In genomic region chr9:113963017-113963620, GRCh38 we compare ENCODE assay signal across 8 cellular contexts.
A peak's percentile ranks its signal among the peaks of the same experiment; 100 is the strongest.
DNase-seq lines count a peak whose midpoint lies in the region; ATAC-seq, FAIRE-seq and TF ChIP-seq lines count a peak whose summit lies in the region.
"Had no signal": no experiment of that assay in that cellular context is flagged by ENCODE, and none has a peak within 500 bp of the region (broad histone marks: within the 10 kb centered on the region; RNA-seq: fewer than 3 reads in every experiment).

No MANE protein-coding gene starts in this region.

- H2AFZ ChIP-seq in endothelial cell of umbilical vein (ENCODE audit: low read depth, low read length) = no peak overlapping the region

- no peak overlapping the region for H3K4me3 ChIP-seq in endothelial cell of umbilical vein (replicated peaks in 1 of 3; ENCODE audit: insufficient read depth in 1 of 3, low read depth in 1 of 3, low read length in 3 of 3)

- H3K27ac ChIP-seq in endothelial cell of umbilical vein (ENCODE audit: insufficient read depth, low read depth, low read length) = no peak overlapping the region
- H3K27ac ChIP-seq: neutrophil had no signal

- no peaks in the 10 kb centered on the region for H4K20me1 ChIP-seq in endothelial cell of umbilical vein (replicated peaks; ENCODE audit: control insufficient read depth, extremely low read depth, insufficient read depth, low read length)

- peak overlapping the region; percentile 50 to 97 (median 96) for H3K27ac Mint-ChIP-seq in nephron

- no peaks in the 10 kb centered on the region for H3K27me3 ChIP-seq in endothelial cell of umbilical vein (ENCODE audit: control insufficient read depth in 2 of 2, insufficient read depth in 2 of 2, low read length in 2 of 2)
- H3K27me3 ChIP-seq: neutrophil had no signal

- no peaks in the 10 kb centered on the region for H3K9me3 ChIP-seq in endothelial cell of umbilical vein (replicated peaks; ENCODE audit: control insufficient read depth, insufficient read depth, low read length)
- H3K9me3 ChIP-seq: neutrophil had no signal

- H3K27me3 Mint-ChIP-seq in nephron (ENCODE audit: low read depth) = no peaks in the 10 kb centered on the region

- POLR2A ChIA-PET in endothelial cell of umbilical vein (lab: Charles Lee) = no interaction called here

- dilution Hi-C loops in endothelial cell of umbilical vein (cut with MboI; ENCODE audit: extremely low pct_ligation_motif_present, low sequenced_read_pairs) = no loop called here

- intact Hi-C loops in endothelial cell of umbilical vein (cut with micrococcal nuclease) = loop anchor here (1.0 to 2.0 kb wide), 4 partner anchors 86 to 226 kb away; partner anchors contain the start of gene ZNF618

- no peak overlapping the region for H3K4me3 Mint-ChIP-seq in nephron

- TF ChIP-seq POLR2A in endothelial cell of umbilical vein (IDR thresholded peaks at IDR 0.05; ENCODE audit: low read depth, low read length) = no peak

- no peak overlapping the region for H3K9ac ChIP-seq in endothelial cell of umbilical vein (replicated peaks; ENCODE audit: extremely low read depth, insufficient read depth, low read length)

- peak; percentile 66 for FAIRE-seq in endothelial cell of umbilical vein (lab: Jason Lieb, UNC)

- peaks cover 18% of the 10 kb centered on the region for H3K4me1 ChIP-seq in endothelial cell of umbilical vein (ENCODE audit: control insufficient read depth, extremely low read depth, insufficient read depth, low read length)

- H3K4me2 ChIP-seq in endothelial cell of umbilical vein (ENCODE audit: insufficient read depth, low read length) = no peak overlapping the region

- TF ChIP-seq CTCF in endothelial cell of umbilical vein (IDR thresholded peaks at IDR 0.05; ENCODE audit: extremely low read depth in 1 of 2, insufficient read depth in 1 of 2, low read depth in 1 of 2, low read length in 2 of 2) (peak; percentile 78 to 86), nephron (IDR thresholded peaks at IDR 0.05; ENCODE audit: unreplicated experiment in 3 of 3) (peak; percentile 52 to 64 (median 58))

- H3K36me3 ChIP-seq in endothelial cell of umbilical vein (ENCODE audit: control insufficient read depth in 2 of 2, extremely low read depth in 1 of 2, insufficient read depth in 2 of 2, low read length in 2 of 2) = peaks cover 2 to 3% of the 10 kb centered on the region in 2 experiments
- H3K36me3 ChIP-seq: neutrophil had no signal

- CTCF ChIA-PET in endothelial cell of umbilical vein (lab: Charles Lee) = interaction anchor here (0.7 to 4.3 kb wide), 37 partner anchors 9 to 328 kb away, joined by 3 to 56 read pairs (median 5); partner anchors contain the start of gene ZNF618

- peaks cover 43% of the 10 kb centered on the region for H3K36me3 Mint-ChIP-seq in nephron (ENCODE audit: low read depth)

- ATAC-seq in GM19035 (IDR thresholded peaks at IDR 0.05; ENCODE audit: unreplicated experiment) = no peak

- H3K9me3 Mint-ChIP-seq in nephron = no peaks in the 10 kb centered on the region

- peak; percentile 3 for DNase-seq in DMS153 (lab: John Stamatoyannopoulos, UW)
- peak; percentile 35 for DNase-seq in H4 (ENCODE audit: low spot score)
- DNase-seq in OCI-M1 (lab: John Stamatoyannopoulos, UW) = peak; percentile 73
- peak; percentile 64 for DNase-seq in endothelial cell of umbilical vein (ENCODE audit: low read depth, low spot score)
- no peak for DNase-seq in cerebellar nuclear complex (lab: John Stamatoyannopoulos, UW)

- H3K79me2 ChIP-seq in endothelial cell of umbilical vein (ENCODE audit: control insufficient read depth, insufficient read depth, low read length) = peaks cover 78% of the 10 kb centered on the region

- H3K9me1 ChIP-seq in endothelial cell of umbilical vein (replicated peaks; ENCODE audit: control insufficient read depth, extremely low read depth, insufficient read depth, low read length) = no peaks in the 10 kb centered on the region

- H3K4me1 Mint-ChIP-seq in nephron = peaks cover 84% of the 10 kb centered on the region

- no TSS peak for BruUV-seq in endothelial cell of umbilical vein (replicated peaks; lab: Mats Ljungman, UMichigan)

TF ChIP-seq in endothelial cell of umbilical vein, 7 proteins besides CTCF, POLR2A, EP300 and RAD21:
- TF ChIP-seq EZH2 (IDR thresholded peaks at IDR 0.05; ENCODE audit: borderline replicate concordance, low read depth, low read length, severe bottlenecking) (no peak), MAX (IDR thresholded peaks at IDR 0.05; ENCODE audit: insufficient read depth, insufficient read length) (no peak), JUN (IDR thresholded peaks at IDR 0.05; ENCODE audit: borderline replicate concordance, insufficient read depth, insufficient read length, low read depth) (no peak), POLR2AphosphoS5 (IDR thresholded peaks at IDR 0.05; ENCODE audit: insufficient read depth, low read depth, low read length) (no peak), GATA2 (IDR thresholded peaks at IDR 0.05; ENCODE audit: insufficient read depth, insufficient read length, low read depth, low read length) (no peak), MYC (IDR thresholded peaks at IDR 0.05; ENCODE audit: low read depth, low read length) (no peak), FOS (IDR thresholded peaks at IDR 0.05; ENCODE audit: borderline replicate concordance, insufficient read depth, low read length) (no peak)

Comparison
In these comparisons a context has a peak if more than half of its experiments do, and no peak if none do; other contexts are left out.
1. DNase-seq: peak in DMS153 (single experiment), H4 (single experiment), OCI-M1 (single experiment) and endothelial cell of umbilical vein (single experiment); none in cerebellar nuclear complex (0 of 2).